Comparison of ENCODE assay signal across 19 cellular contexts in genomic region chr2:182916417-182916816, GRCh38. TPM values are rescaled to one million over a fixed set of nuclear protein-coding genes. Genes with fewer than 3 reads are reported as not detected.
"Had no signal": no experiment of that assay in that cellular context is flagged by ENCODE, and none has a peak within 500 bp of the region (broad histone marks: within the 10 kb centered on the region; RNA-seq: fewer than 3 reads in every experiment).

No MANE protein-coding gene starts in this region.

- H3K4me3 ChIP-seq: dorsolateral prefrontal cortex, tibial artery, uterus had no signal

- H3K4me1 ChIP-seq: uterus had no signal

- ATAC-seq: activated CD8-positive, alpha-beta T cell treated with anti-CD3 and anti-CD28 coated beads, Interleukin-2, amount 10 ng/mL, durations not matched to agents 7 days and 5 days; activated T-cell treated with anti-CD3 and anti-CD28 coated beads, Interleukin-2, amount 50 U/mL, for 72 hours; esophagus mucosa; sciatic nerve; stimulated activated naive B cell treated with anti-CD40 and anti-IgM and Interleukin-4, amounts not matched to agents 10 μg/mL and 1 μg/mL and 100 μg/mL, for 72 hours had no signal

- H3K27ac ChIP-seq: dorsolateral prefrontal cortex, tibial artery, uterus had no signal

- DNase-seq: activated B cell treated with CpG ODN at 0.5 μM for 24 hours; activated CD4-positive, alpha-beta T cell treated with anti-CD3 and anti-CD28 coated beads for 48 hours; activated CD8-positive, alpha-beta memory T cell treated with anti-CD3 and anti-CD28 coated beads, Interleukin-2, amount 50 U/mL, for 48 hours; activated CD8-positive, alpha-beta T cell treated with anti-CD3 and anti-CD28 coated beads, Interleukin-2, amount 10 ng/mL, durations not matched to agents 7 days and 5 days; activated gamma-delta T cell treated with Interleukin-2 at 50 U/mL for 16 hours; activated naive CD8-positive, alpha-beta T cell treated with anti-CD3 and anti-CD28 coated beads for 36 hours; activated T-cell treated with anti-CD3 and anti-CD28 coated beads, Interleukin-2, amount 50 U/mL, for 72 hours; aorta; dorsolateral prefrontal cortex; hypothalamus; nephron progenitor cell; occipital lobe; stimulated activated CD4-positive, alpha-beta T cell treated with anti-CD3 and anti-CD28 coated beads, Interleukin-4, amount 100 ng/mL, for 1 hour; stimulated activated naive B cell treated with anti-CD40 and anti-IgM and Interleukin-4, amounts not matched to agents 10 μg/mL and 1 μg/mL and 100 μg/mL, for 72 hours; tibial artery; uterus had no signal

- H3K9me3 ChIP-seq: tibial artery, uterus had no signal

- H3K36me3 ChIP-seq: uterus had no signal

- H3K27me3 ChIP-seq: dorsolateral prefrontal cortex, tibial artery, uterus had no signal

RNA-seq across cellular contexts. Expression of gene FRZB, which starts 50.0 kb away (rescaled TPM):
- total RNA-seq: activated B cell treated with CpG ODN at 0.5 μM for 24 hours; activated CD8-positive, alpha-beta T cell treated with anti-CD3 and anti-CD28 coated beads, Interleukin-2, amount 10 ng/mL, durations not matched to agents 7 days and 5 days; activated naive CD8-positive, alpha-beta T cell treated with anti-CD3 and anti-CD28 coated beads for 36 hours; activated T-cell treated with anti-CD3 and anti-CD28 coated beads, Interleukin-2, amount 50 U/mL, for 72 hours; pulmonary artery endothelial cell had no signal
